8 cellular contexts compared by ENCODE assay signal in the genomic region with DNA sequence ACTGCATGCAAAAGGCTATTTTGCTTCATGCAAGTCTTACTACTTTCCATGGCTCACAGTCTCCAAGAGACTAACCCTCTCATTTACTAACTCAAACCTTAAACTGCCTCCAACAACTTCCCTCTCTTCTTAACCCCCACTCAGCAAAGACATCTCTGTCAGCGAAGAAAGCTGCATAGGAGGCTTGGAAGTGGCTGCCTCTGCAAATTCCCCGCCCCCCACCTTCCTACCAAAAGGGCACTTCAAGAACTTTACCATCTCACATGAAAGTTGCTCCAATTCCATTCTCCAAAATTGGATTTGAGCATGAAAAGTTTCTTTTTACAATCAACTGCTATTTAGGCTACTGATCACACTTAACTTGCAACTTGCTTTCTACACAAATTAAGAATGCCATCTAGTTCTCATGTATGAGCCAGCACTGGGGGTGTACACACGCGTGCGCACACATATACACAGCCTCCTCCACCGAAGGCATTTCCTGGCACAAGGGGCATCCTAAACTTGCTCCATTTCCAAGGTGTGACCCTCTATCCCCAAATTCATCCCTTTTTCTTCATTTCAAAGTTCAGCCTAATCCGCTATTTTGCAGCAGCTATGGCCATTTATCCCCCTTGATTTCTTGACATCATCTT. TPM values are rescaled to one million over a fixed set of nuclear protein-coding genes. Genes with fewer than 3 reads are reported as not detected.
DNase-seq lines count a peak whose midpoint lies in the region; FAIRE-seq and TF ChIP-seq lines count a peak whose summit lies in the region.

No MANE protein-coding gene starts in this region.

- H3K36me3 ChIP-seq in KMS-11 (ENCODE audit: insufficient read depth) (no peaks in the 10 kb centered on the region), muscle layer of duodenum (ENCODE audit: control insufficient read depth in 1 of 2, insufficient read depth in 2 of 2, low read length in 2 of 2) (peaks cover 3 to 4% of the 10 kb centered on the region in 2 donors)

- no peak overlapping the region; the same call in 1 of the 2 replicates for H3K9ac ChIP-seq in KMS-11

- H3K27ac ChIP-seq in KMS-11 = no peak overlapping the region
- H3K27ac ChIP-seq in muscle layer of duodenum (ENCODE audit: low read length) = peak overlapping the region; percentile 84

- TF ChIP-seq POLR2A in H54 (IDR thresholded peaks at IDR 0.05; ENCODE audit: low read depth, low read length) = no peak

- H3K4me3 ChIP-seq in AG09309 (ENCODE audit: control insufficient read depth, low read depth, low read length) (peak overlapping the region; percentile 97), KMS-11 (IDR thresholded peaks at IDR 0.05; ENCODE audit: insufficient read depth, low read depth, low read length) (no peak overlapping the region), choroid plexus epithelial cell (ENCODE audit: low read depth, low read length) (peak overlapping the region; percentile 87), muscle layer of duodenum (ENCODE audit: low read depth in 1 of 2, low read length in 2 of 2) (peak overlapping the region; percentile 87 to 95)

- H3K9me3 ChIP-seq in muscle layer of duodenum (ENCODE audit: control insufficient read depth in 1 of 2, low read length in 2 of 2) = no peaks in the 10 kb centered on the region

- no peak for FAIRE-seq in H54 (lab: Jason Lieb, UNC)

- peaks cover 63% of the 10 kb centered on the region; the same call in 1 of the 2 replicates for H3K79me2 ChIP-seq in KMS-11 (ENCODE audit: insufficient read depth, low read depth)

- H4K20me1 ChIP-seq in KMS-11 (ENCODE audit: insufficient read depth) = 0 out of 2 replicates have a peak, but pooled peaks cover 3% of the 10 kb centered on the region

- H2AFZ ChIP-seq in KMS-11 (ENCODE audit: low read depth) = no peak overlapping the region

- no peak for DNase-seq in AG09309 (ENCODE audit: low read depth)
- DNase-seq in choroid plexus epithelial cell (ENCODE audit: low read depth) = no peak
- no peak for DNase-seq in ureter (ENCODE audit: low spot score)
- DNase-seq in H54 (ENCODE audit: insufficient read length, low spot score) = no peak
- DNase-seq in activated effector memory CD4-positive, alpha-beta T cell treated with anti-CD3 and anti-CD28 coated beads, Interleukin-2, amount 50 U/mL, for 16 hours = no peak
- no peak for DNase-seq in DMS79 treated with DMSO at 0.1 percent for 48 hours (lab: John Stamatoyannopoulos, UW)

- TF ChIP-seq CTCF in AG09309 (IDR thresholded peaks at IDR 0.05; ENCODE audit: control insufficient read depth, insufficient read depth, low read depth, low read length, missing control alignments) = no peak
- no peak for TF ChIP-seq CTCF in KMS-11 (conservative IDR thresholded peaks at IDR 0.05; ENCODE audit: low read depth, low read length)
- TF ChIP-seq CTCF in choroid plexus epithelial cell (conservative IDR thresholded peaks at IDR 0.05; ENCODE audit: low read depth, low read length) = no peak

- H3K4me1 ChIP-seq in KMS-11 (ENCODE audit: low read depth, poor library complexity, severe bottlenecking) = peaks cover 30% of the 10 kb centered on the region
- H3K4me1 ChIP-seq in muscle layer of duodenum (ENCODE audit: control insufficient read depth in 1 of 2, insufficient read depth in 2 of 2, low read length in 2 of 2) = peaks cover 12 to 22% of the 10 kb centered on the region in 2 donors

- H3K4me2 ChIP-seq in KMS-11 = peak overlapping the region; percentile 92

- no peaks in the 10 kb centered on the region for H3K27me3 ChIP-seq in KMS-11 (ENCODE audit: insufficient read depth, low read depth)
- H3K27me3 ChIP-seq in muscle layer of duodenum (ENCODE audit: low read depth, low read length) = no peaks in the 10 kb centered on the region

RNA-seq across cellular contexts. Expression of gene CCDC6, which starts 1.8 kb away (rescaled TPM):
- total RNA-seq in ureter = 64.5 TPM
